ENCODE assay signal across 14 cellular contexts in genomic region chr6:34359438-34360158, GRCh38. TPM values are rescaled to one million over a fixed set of nuclear protein-coding genes. Genes with fewer than 3 reads are reported as not detected.
DNase-seq lines count a peak whose midpoint lies in the region; ATAC-seq and TF ChIP-seq lines count a peak whose summit lies in the region.
"Had no signal": no experiment of that assay in that cellular context is flagged by ENCODE, and none has a peak within 500 bp of the region (broad histone marks: within the 10 kb centered on the region; RNA-seq: fewer than 3 reads in every experiment).

No MANE protein-coding gene starts in this region.

- CTCF ChIA-PET in AG04450 (lab: Charles Lee), result interaction anchor here (1.0 to 1.6 kb wide), 2 partner anchors 33 kb away, joined by 3 to 4 read pairs; no protein-coding TSS in a partner anchor

- POLR2A ChIA-PET in AG04450 (lab: Yijun Ruan, JAX), result interaction anchor here (0.5 to 1.2 kb wide), 6 partner anchors 9 to 110 kb away, joined by 3 to 14 read pairs (median 3); partner anchors contain the start of gene SMIM29

- no peaks in the 10 kb centered on the region for H3K27me3 ChIP-seq in AG04450 (ENCODE audit: control insufficient read depth, insufficient read depth, low read length)

- DNase-seq in AG04450 (ENCODE audit: low read depth, low spot score), result no peak
- peak; percentile 32 for DNase-seq in HS-5 (ENCODE audit: low read depth)
- DNase-seq in left kidney (ENCODE audit: low read depth, low spot score), result peak; percentile 56
- no peak for DNase-seq in Ammon's horn (ENCODE audit: low spot score)
- no peak for DNase-seq in stimulated activated CD4-positive, alpha-beta T cell treated with anti-CD3 and anti-CD28 coated beads, Interleukin-4, amount 100 ng/mL, for 24 hours
- DNase-seq: activated CD4-positive, CD25-positive, alpha-beta regulatory T cell treated with anti-CD3 and anti-CD28 coated beads, Interleukin-2, amount 50 U/mL, for 72 hours; NCI-H2081; SIG-M5; stimulated activated CD4-positive, alpha-beta T cell treated with anti-CD3 and anti-CD28 coated beads, Interleukin-1b, Interleukin-23, amount 100 ng/mL, for 48 hours; stimulated activated naive CD8-positive, alpha-beta T cell treated with anti-CD3 and anti-CD28 coated beads, Interleukin-15, Interleukin-2, amounts not matched to agents 100 U/mL and 50 U/mL, for 24 hours had no signal

- H3K9me3 ChIP-seq in AG04450 (ENCODE audit: control insufficient read depth, insufficient read depth, low read length), result no peaks in the 10 kb centered on the region

- peak overlapping the region; percentile 83 for H3K27ac ChIP-seq in AG04450 (ENCODE audit: low read depth, low read length)

- peak overlapping the region; percentile 23; the same call in 1 of the 2 replicates for H3K4me3 ChIP-seq in AG04450 (ENCODE audit: low read depth, low read length)
- H3K4me3 ChIP-seq in WI38 (ENCODE audit: low read depth, low read length), result peak overlapping the region; percentile 19

- no peak for TF ChIP-seq CTCF in AG04450 (IDR thresholded peaks at IDR 0.05; ENCODE audit: low read depth, low read length)
- no peak for TF ChIP-seq CTCF in WI38 (IDR thresholded peaks at IDR 0.05; ENCODE audit: low read depth, low read length)

- ATAC-seq in GM19397 (IDR thresholded peaks at IDR 0.05; ENCODE audit: unreplicated experiment), result no peak
- ATAC-seq in HG03196 (IDR thresholded peaks at IDR 0.05; ENCODE audit: unreplicated experiment), result no peak
- ATAC-seq: esophagus mucosa; stimulated activated naive CD8-positive, alpha-beta T cell treated with anti-CD3 and anti-CD28 coated beads, Interleukin-15, Interleukin-2, amounts not matched to agents 100 U/mL and 50 U/mL, for 24 hours had no signal

RNA-seq across cellular contexts. Expression of gene NUDT3, which starts 32.9 kb away (rescaled TPM):
- polyA plus RNA-seq in AG04450 (2011; rRNA removed), result 23.7 and 26.7 TPM in 2 replicates
- 23.3 and 32.4 TPM in 2 replicates for polyA minus RNA-seq in AG04450 (2011; rRNA and poly(A)+ RNA removed)

Comparison
In these comparisons a context has a peak if more than half of its experiments do, and no peak if none do; other contexts are left out.
1. DNase-seq: peak in HS-5 (single experiment) and left kidney (single experiment); none in AG04450 (single experiment), Ammon's horn (single experiment) and stimulated activated CD4-positive, alpha-beta T cell treated with anti-CD3 and anti-CD28 coated beads, Interleukin-4, amount 100 ng/mL, for 24 hours (single experiment).